1 cellular context compared by ENCODE assay signal in genomic region chr19:12945479-12946091, GRCh38.
TF ChIP-seq lines count a peak whose summit lies in the region.

Gene RAD23A, plus strand, starts transcription at chr19:12945862. Its CDS starts 87 bp downstream, at chr19:12945949.

TF ChIP-seq in K562, 482 proteins besides CTCF, POLR2A, EP300 and RAD21 (continued from another document):
- TF ChIP-seq PHF8 (IDR thresholded peaks at IDR 0.05; ENCODE audit: borderline replicate concordance, low read length) (peak; percentile 73; the same call in 1 of the 2 replicates), ZNF143 (CRISPR knock-in tag; IDR thresholded peaks at IDR 0.05) (no peak), FOXA3 (CRISPR knock-in tag; conservative IDR thresholded peaks at IDR 0.05 in 1 of 2, IDR thresholded peaks at IDR 0.05 in 1 of 2) (0 out of 4 replicates have a peak, but pooled peaks of 1 of the 2 experiments have one; percentile 13), TAF15 (IDR thresholded peaks at IDR 0.05; ENCODE audit: low read depth, low read length) (no peak), HNRNPUL1 (IDR thresholded peaks at IDR 0.05; ENCODE audit: low read length) (no peak), SAP30 (IDR thresholded peaks at IDR 0.05; ENCODE audit: borderline replicate concordance, insufficient read depth, low read depth, low read length, poor library complexity, severe bottlenecking) (no peak), FIP1L1 (IDR thresholded peaks at IDR 0.05; ENCODE audit: low read depth, low read length, poor library complexity, severe bottlenecking) (peak; percentile 99), FOXP1 (CRISPR knock-in tag; IDR thresholded peaks at IDR 0.05) (peak; percentile 73; the same call in 1 of the 2 replicates), ZKSCAN8 (CRISPR knock-in tag; IDR thresholded peaks at IDR 0.05) (no peak), PBX2 (CRISPR knock-in tag; IDR thresholded peaks at IDR 0.05; ENCODE audit: low read depth) (no peak), PBX2 (tag; conservative IDR thresholded peaks at IDR 0.05; ENCODE audit: low read depth) (no peak), ZNF764 (CRISPR knock-in tag; IDR thresholded peaks at IDR 0.05; ENCODE audit: low read depth) (no peak), ZNF551 (CRISPR knock-in tag; IDR thresholded peaks at IDR 0.05) (0 out of 2 replicates have a peak, but pooled peaks have one; percentile 43), RREB1 (CRISPR knock-in tag; IDR thresholded peaks at IDR 0.05) (peak; percentile 81; the same call in 1 of the 2 replicates), ZNF707 (CRISPR knock-in tag; conservative IDR thresholded peaks at IDR 0.05) (no peak), SMAD4 (CRISPR knock-in tag; conservative IDR thresholded peaks at IDR 0.05) (peak; percentile 72), MCM5 (IDR thresholded peaks at IDR 0.05; ENCODE audit: low read depth) (no peak), THAP7 (CRISPR knock-in tag; IDR thresholded peaks at IDR 0.05) (0 out of 2 replicates have a peak, but pooled peaks have one; percentile 68), MBD1 (CRISPR knock-in tag; IDR thresholded peaks at IDR 0.05) (no peak), GTF2F1 (IDR thresholded peaks at IDR 0.05; ENCODE audit: low read depth, low read length) (no peak), ZNF134 (CRISPR knock-in tag; conservative IDR thresholded peaks at IDR 0.05) (no peak), KAT2B (IDR thresholded peaks at IDR 0.05; ENCODE audit: low read depth, low read length) (no peak), PRMT5 (CRISPR knock-in tag; IDR thresholded peaks at IDR 0.05) (no peak)
- TF ChIP-seq, protein P1, sequence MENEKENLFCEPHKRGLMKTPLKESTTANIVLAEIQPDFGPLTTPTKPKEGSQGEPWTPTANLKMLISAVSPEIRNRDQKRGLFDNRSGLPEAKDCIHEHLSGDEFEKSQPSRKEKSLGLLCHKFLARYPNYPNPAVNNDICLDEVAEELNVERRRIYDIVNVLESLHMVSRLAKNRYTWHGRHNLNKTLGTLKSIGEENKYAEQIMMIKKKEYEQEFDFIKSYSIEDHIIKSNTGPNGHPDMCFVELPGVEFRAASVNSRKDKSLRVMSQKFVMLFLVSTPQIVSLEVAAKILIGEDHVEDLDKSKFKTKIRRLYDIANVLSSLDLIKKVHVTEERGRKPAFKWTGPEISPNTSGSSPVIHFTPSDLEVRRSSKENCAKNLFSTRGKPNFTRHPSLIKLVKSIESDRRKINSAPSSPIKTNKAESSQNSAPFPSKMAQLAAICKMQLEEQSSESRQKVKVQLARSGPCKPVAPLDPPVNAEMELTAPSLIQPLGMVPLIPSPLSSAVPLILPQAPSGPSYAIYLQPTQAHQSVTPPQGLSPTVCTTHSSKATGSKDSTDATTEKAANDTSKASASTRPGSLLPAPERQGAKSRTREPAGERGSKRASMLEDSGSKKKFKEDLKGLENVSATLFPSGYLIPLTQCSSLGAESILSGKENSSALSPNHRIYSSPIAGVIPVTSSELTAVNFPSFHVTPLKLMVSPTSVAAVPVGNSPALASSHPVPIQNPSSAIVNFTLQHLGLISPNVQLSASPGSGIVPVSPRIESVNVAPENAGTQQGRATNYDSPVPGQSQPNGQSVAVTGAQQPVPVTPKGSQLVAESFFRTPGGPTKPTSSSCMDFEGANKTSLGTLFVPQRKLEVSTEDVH (IDR thresholded peaks at IDR 0.05; ENCODE audit: low read depth, partially characterized antibody), result peak; percentile 95
